1 cellular context compared by ENCODE assay signal in genomic region chr6:322940-323729, GRCh38.
A peak's percentile ranks its signal among the peaks of the same experiment; 100 is the strongest.
TF ChIP-seq lines count a peak whose summit lies in the region.

No MANE protein-coding gene starts in this region.

TF ChIP-seq in GM12878, 131 proteins besides CTCF, POLR2A, EP300 and RAD21 (continued from another document and continues in another):
- TF ChIP-seq ZNF592 (IDR thresholded peaks at IDR 0.05): no peak
- TF ChIP-seq, protein P1, sequence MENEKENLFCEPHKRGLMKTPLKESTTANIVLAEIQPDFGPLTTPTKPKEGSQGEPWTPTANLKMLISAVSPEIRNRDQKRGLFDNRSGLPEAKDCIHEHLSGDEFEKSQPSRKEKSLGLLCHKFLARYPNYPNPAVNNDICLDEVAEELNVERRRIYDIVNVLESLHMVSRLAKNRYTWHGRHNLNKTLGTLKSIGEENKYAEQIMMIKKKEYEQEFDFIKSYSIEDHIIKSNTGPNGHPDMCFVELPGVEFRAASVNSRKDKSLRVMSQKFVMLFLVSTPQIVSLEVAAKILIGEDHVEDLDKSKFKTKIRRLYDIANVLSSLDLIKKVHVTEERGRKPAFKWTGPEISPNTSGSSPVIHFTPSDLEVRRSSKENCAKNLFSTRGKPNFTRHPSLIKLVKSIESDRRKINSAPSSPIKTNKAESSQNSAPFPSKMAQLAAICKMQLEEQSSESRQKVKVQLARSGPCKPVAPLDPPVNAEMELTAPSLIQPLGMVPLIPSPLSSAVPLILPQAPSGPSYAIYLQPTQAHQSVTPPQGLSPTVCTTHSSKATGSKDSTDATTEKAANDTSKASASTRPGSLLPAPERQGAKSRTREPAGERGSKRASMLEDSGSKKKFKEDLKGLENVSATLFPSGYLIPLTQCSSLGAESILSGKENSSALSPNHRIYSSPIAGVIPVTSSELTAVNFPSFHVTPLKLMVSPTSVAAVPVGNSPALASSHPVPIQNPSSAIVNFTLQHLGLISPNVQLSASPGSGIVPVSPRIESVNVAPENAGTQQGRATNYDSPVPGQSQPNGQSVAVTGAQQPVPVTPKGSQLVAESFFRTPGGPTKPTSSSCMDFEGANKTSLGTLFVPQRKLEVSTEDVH (IDR thresholded peaks at IDR 0.05; ENCODE audit: low read depth, partially characterized antibody): no peak
- TF ChIP-seq YBX1 (IDR thresholded peaks at IDR 0.05): no peak
- TF ChIP-seq NRF1 (conservative IDR thresholded peaks at IDR 0.05; ENCODE audit: low read depth, low read length): no peak
- 0 out of 2 replicates have a peak, but pooled peaks have one; percentile 26 for TF ChIP-seq TAF1 (IDR thresholded peaks at IDR 0.05; ENCODE audit: borderline replicate concordance, low read depth, low read length)
- no peak for TF ChIP-seq ASH2L (IDR thresholded peaks at IDR 0.05; ENCODE audit: borderline replicate concordance, low read depth)
- TF ChIP-seq ZNF207 (IDR thresholded peaks at IDR 0.05; ENCODE audit: borderline replicate concordance): 0 out of 2 replicates have a peak, but pooled peaks have one; percentile 26
- no peak for TF ChIP-seq IRF3 (IDR thresholded peaks at IDR 0.05)
- peak; percentile 41; the same call in 1 of the 2 replicates for TF ChIP-seq ATF7 (IDR thresholded peaks at IDR 0.05; ENCODE audit: low read depth)
- TF ChIP-seq, protein P2, sequence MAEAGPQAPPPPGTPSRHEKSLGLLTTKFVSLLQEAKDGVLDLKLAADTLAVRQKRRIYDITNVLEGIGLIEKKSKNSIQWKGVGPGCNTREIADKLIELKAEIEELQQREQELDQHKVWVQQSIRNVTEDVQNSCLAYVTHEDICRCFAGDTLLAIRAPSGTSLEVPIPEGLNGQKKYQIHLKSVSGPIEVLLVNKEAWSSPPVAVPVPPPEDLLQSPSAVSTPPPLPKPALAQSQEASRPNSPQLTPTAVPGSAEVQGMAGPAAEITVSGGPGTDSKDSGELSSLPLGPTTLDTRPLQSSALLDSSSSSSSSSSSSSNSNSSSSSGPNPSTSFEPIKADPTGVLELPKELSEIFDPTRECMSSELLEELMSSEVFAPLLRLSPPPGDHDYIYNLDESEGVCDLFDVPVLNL (IDR thresholded peaks at IDR 0.05; ENCODE audit: low read depth, low read length): no peak
- no peak for TF ChIP-seq RFX5 (IDR thresholded peaks at IDR 0.05; ENCODE audit: low read depth, low read length)
- no peak for TF ChIP-seq ESRRA (IDR thresholded peaks at IDR 0.05; ENCODE audit: low read length)
- no peak for TF ChIP-seq MTA3 (IDR thresholded peaks at IDR 0.05; ENCODE audit: borderline replicate concordance, low read length)
- TF ChIP-seq SPI1 (IDR thresholded peaks at IDR 0.05; ENCODE audit: borderline replicate concordance, insufficient read depth, low read depth, low read length): no peak; the same call in 1 of the 2 replicates
- 0 out of 2 replicates have a peak, but pooled peaks have one; percentile 9 for TF ChIP-seq LARP7 (IDR thresholded peaks at IDR 0.05)
- no peak for TF ChIP-seq PML (IDR thresholded peaks at IDR 0.05; ENCODE audit: low read length)
- TF ChIP-seq JUND (IDR thresholded peaks at IDR 0.05; ENCODE audit: low read depth, low read length): no peak
- 0 out of 2 replicates have a peak, but pooled peaks have one; percentile 20 for TF ChIP-seq YY1 (IDR thresholded peaks at IDR 0.05; ENCODE audit: low read depth, low read length)
- no peak for TF ChIP-seq KLF5 (IDR thresholded peaks at IDR 0.05; ENCODE audit: partially characterized antibody)
- no peak for TF ChIP-seq BRCA1 (IDR thresholded peaks at IDR 0.05; ENCODE audit: low read depth, low read length)
- no peak for TF ChIP-seq MXI1 (IDR thresholded peaks at IDR 0.05; ENCODE audit: low read depth, low read length)
- peak; percentile 73; the same call in 1 of the 2 replicates for TF ChIP-seq WRNIP1 (IDR thresholded peaks at IDR 0.05; ENCODE audit: borderline replicate concordance, low read depth, low read length)
- no peak for TF ChIP-seq ZNF384 (IDR thresholded peaks at IDR 0.05; ENCODE audit: borderline replicate concordance, low read depth, low read length)
- peak; percentile 39; the same call in 1 of the 2 replicates for TF ChIP-seq TCF12 (IDR thresholded peaks at IDR 0.05; ENCODE audit: low read depth, low read length)
- TF ChIP-seq MEF2B (IDR thresholded peaks at IDR 0.05; ENCODE audit: partially characterized antibody, poor library complexity, severe bottlenecking): peak; percentile 85
- TF ChIP-seq FOS (IDR thresholded peaks at IDR 0.05; ENCODE audit: borderline replicate concordance, extremely low read depth, insufficient read length): no peak
- TF ChIP-seq CEBPB (IDR thresholded peaks at IDR 0.05; ENCODE audit: borderline replicate concordance in 1 of 2, low read depth in 2 of 2, low read length in 2 of 2): peak in 1 of 2 experiments; percentile 79; a peak in 1 of 4 replicates
- TF ChIP-seq SIX5 (IDR thresholded peaks at IDR 0.05; ENCODE audit: low read depth, low read length, severe bottlenecking): no peak
- TF ChIP-seq MEF2A (IDR thresholded peaks at IDR 0.05; ENCODE audit: insufficient read depth, low read depth, low read length): no peak
- no peak for TF ChIP-seq PBX3 (IDR thresholded peaks at IDR 0.05; ENCODE audit: insufficient replicate concordance, low read depth, low read length)
- no peak for TF ChIP-seq FOXK2 (IDR thresholded peaks at IDR 0.05)
- no peak for TF ChIP-seq RAD51 (IDR thresholded peaks at IDR 0.05)
- TF ChIP-seq BCL11A (IDR thresholded peaks at IDR 0.05; ENCODE audit: low read depth, low read length): no peak
- TF ChIP-seq HDGF (IDR thresholded peaks at IDR 0.05): peak; percentile 88
- no peak for TF ChIP-seq ZBTB4 (CRISPR knock-in tag; IDR thresholded peaks at IDR 0.05)
- no peak for TF ChIP-seq POLR2AphosphoS2 (IDR thresholded peaks at IDR 0.05; ENCODE audit: low read depth, low read length)
- no peak for TF ChIP-seq E4F1 (IDR thresholded peaks at IDR 0.05; ENCODE audit: borderline replicate concordance, partially characterized antibody)
- TF ChIP-seq CBX5 (IDR thresholded peaks at IDR 0.05; ENCODE audit: low read depth): no peak
- TF ChIP-seq NFXL1 (IDR thresholded peaks at IDR 0.05; ENCODE audit: borderline replicate concordance): no peak
- TF ChIP-seq ZBTB11 (CRISPR knock-in tag; IDR thresholded peaks at IDR 0.05): no peak
- no peak for TF ChIP-seq STAT1 (conservative IDR thresholded peaks at IDR 0.05)
- no peak for TF ChIP-seq PAX8 (IDR thresholded peaks at IDR 0.05)
- no peak for TF ChIP-seq STAT3 (IDR thresholded peaks at IDR 0.05; ENCODE audit: low read depth, low read length)
- TF ChIP-seq NR2C1 (IDR thresholded peaks at IDR 0.05): no peak
- TF ChIP-seq SMC3 (IDR thresholded peaks at IDR 0.05; ENCODE audit: borderline replicate concordance, low read length): 0 out of 2 replicates have a peak, but pooled peaks have one; percentile 26
